22 cellular contexts compared by ENCODE assay signal in genomic region chr18:79552140-79552631, GRCh38.
"Had no signal": no experiment of that assay in that cellular context is flagged by ENCODE, and none has a peak within 500 bp of the region (broad histone marks: within the 10 kb centered on the region; RNA-seq: fewer than 3 reads in every experiment).

No MANE protein-coding gene starts in this region.

- H3K36me3 ChIP-seq: esophagus squamous epithelium, right lobe of liver, stomach, tibial artery had no signal

- DNase-seq: activated CD4-positive, alpha-beta T cell treated with anti-CD3 and anti-CD28 coated beads for 36 hours; activated CD4-positive, CD25-positive, alpha-beta regulatory T cell; activated gamma-delta T cell treated with Interleukin-2 at 50 U/mL for 16 hours; activated naive CD4-positive, alpha-beta T cell treated with anti-CD3 and anti-CD28 coated beads, Interleukin-2, amount 50 U/mL, for 16 hours; activated T-cell treated with anti-CD3 and anti-CD28 coated beads, Interleukin-2, amount 50 U/mL, for 24 hours; amniotic stem cell; central memory CD4-positive, alpha-beta T cell; effector CD4-positive, alpha-beta T cell; esophagus squamous epithelium; foreskin melanocyte; midbrain; naive thymus-derived CD8-positive, alpha-beta T cell; small intestine; stimulated activated CD4-positive, alpha-beta T cell treated with anti-CD3 and anti-CD28 coated beads, Interleukin-4, amount 100 ng/mL, for 24 hours; stomach had no signal

- H3K4me1 ChIP-seq: right lobe of liver, stomach, tibial artery had no signal

- H3K36me3 Mint-ChIP-seq: naive thymus-derived CD8-positive, alpha-beta T cell; stimulated activated effector memory CD8-positive, alpha-beta T cell treated with anti-CD3 and anti-CD28 coated beads, Interleukin-12 subunit alpha, Interleukin-12 subunit beta, amount 100 ng/mL, for 72 hours had no signal

- H3K27ac ChIP-seq: epithelial cell of prostate, right lobe of liver, stomach, tibial artery had no signal

- H3K9me3 Mint-ChIP-seq: activated T-cell treated with anti-CD3 and anti-CD28 coated beads, Interleukin-2, amount 50 U/mL, for 24 hours; activated T-helper 17 cell treated with anti-CD3 and anti-CD28 coated beads, Interleukin-2, amount 50 U/mL, for 72 hours; dendritic cell treated with granulocyte-macrophage colony-stimulating factor and Interleukin-4, amounts not matched to agents 40 ng/mL and 50 ng/mL, for 4 days; naive thymus-derived CD8-positive, alpha-beta T cell; stimulated activated effector memory CD8-positive, alpha-beta T cell treated with anti-CD3 and anti-CD28 coated beads, Interleukin-12 subunit alpha, Interleukin-12 subunit beta, amount 100 ng/mL, for 72 hours had no signal

- ATAC-seq: activated CD4-positive, alpha-beta T cell treated with anti-CD3 and anti-CD28 coated beads for 36 hours; activated T-helper 17 cell treated with anti-CD3 and anti-CD28 coated beads, Interleukin-2, amount 50 U/mL, for 72 hours; naive thymus-derived CD8-positive, alpha-beta T cell; stimulated activated effector memory CD8-positive, alpha-beta T cell treated with anti-CD3 and anti-CD28 coated beads, Interleukin-12 subunit alpha, Interleukin-12 subunit beta, amount 100 ng/mL, for 72 hours had no signal

- H3K27me3 ChIP-seq: right lobe of liver had no signal

- H3K4me3 Mint-ChIP-seq: activated CD4-positive, alpha-beta T cell treated with anti-CD3 and anti-CD28 coated beads for 36 hours; activated T-cell treated with anti-CD3 and anti-CD28 coated beads, Interleukin-2, amount 50 U/mL, for 24 hours; activated T-helper 17 cell treated with anti-CD3 and anti-CD28 coated beads, Interleukin-2, amount 50 U/mL, for 72 hours; dendritic cell treated with granulocyte-macrophage colony-stimulating factor and Interleukin-4, amounts not matched to agents 40 ng/mL and 50 ng/mL, for 4 days; naive thymus-derived CD8-positive, alpha-beta T cell; stimulated activated effector memory CD8-positive, alpha-beta T cell treated with anti-CD3 and anti-CD28 coated beads, Interleukin-12 subunit alpha, Interleukin-12 subunit beta, amount 100 ng/mL, for 72 hours had no signal

- H3K4me1 Mint-ChIP-seq: activated CD4-positive, alpha-beta T cell treated with anti-CD3 and anti-CD28 coated beads for 36 hours; activated T-helper 17 cell treated with anti-CD3 and anti-CD28 coated beads, Interleukin-2, amount 50 U/mL, for 72 hours; naive thymus-derived CD8-positive, alpha-beta T cell; stimulated activated effector memory CD8-positive, alpha-beta T cell treated with anti-CD3 and anti-CD28 coated beads, Interleukin-12 subunit alpha, Interleukin-12 subunit beta, amount 100 ng/mL, for 72 hours had no signal

- H3K4me3 ChIP-seq: esophagus squamous epithelium, right lobe of liver, stomach, tibial artery had no signal

- H3K27ac Mint-ChIP-seq: activated CD4-positive, alpha-beta T cell treated with anti-CD3 and anti-CD28 coated beads for 36 hours; activated T-cell treated with anti-CD3 and anti-CD28 coated beads, Interleukin-2, amount 50 U/mL, for 24 hours; activated T-helper 17 cell treated with anti-CD3 and anti-CD28 coated beads, Interleukin-2, amount 50 U/mL, for 72 hours; dendritic cell treated with granulocyte-macrophage colony-stimulating factor and Interleukin-4, amounts not matched to agents 40 ng/mL and 50 ng/mL, for 4 days; naive thymus-derived CD8-positive, alpha-beta T cell; progenitor cell of endocrine pancreas; stimulated activated effector memory CD8-positive, alpha-beta T cell treated with anti-CD3 and anti-CD28 coated beads, Interleukin-12 subunit alpha, Interleukin-12 subunit beta, amount 100 ng/mL, for 72 hours had no signal

- H3K9me3 ChIP-seq: esophagus squamous epithelium, right lobe of liver, stomach, tibial artery had no signal

- H3K27me3 Mint-ChIP-seq: activated CD4-positive, alpha-beta T cell treated with anti-CD3 and anti-CD28 coated beads for 36 hours; activated T-cell treated with anti-CD3 and anti-CD28 coated beads, Interleukin-2, amount 50 U/mL, for 24 hours; activated T-helper 17 cell treated with anti-CD3 and anti-CD28 coated beads, Interleukin-2, amount 50 U/mL, for 72 hours; progenitor cell of endocrine pancreas had no signal
